1 cellular context compared by ENCODE assay signal in genomic region chr10:33155720-33156638, GRCh38.
A peak's percentile ranks its signal among the peaks of the same experiment; 100 is the strongest.
TF ChIP-seq lines count a peak whose summit lies in the region.

No MANE protein-coding gene starts in this region.

TF ChIP-seq in HepG2, 621 proteins besides CTCF, POLR2A, EP300 and RAD21 (continued from another document and continues in another):
- TF ChIP-seq GLMP (CRISPR knock-in tag; IDR thresholded peaks at IDR 0.05; ENCODE audit: borderline replicate concordance) (no peak), ZC3H4 (CRISPR knock-in tag; IDR thresholded peaks at IDR 0.05; ENCODE audit: borderline replicate concordance) (no peak), KIAA2018 (CRISPR knock-in tag; IDR thresholded peaks at IDR 0.05; ENCODE audit: borderline replicate concordance) (no peak), NCOR1 (IDR thresholded peaks at IDR 0.05; ENCODE audit: borderline replicate concordance, low read length) (peak; percentile 89; the same call in 1 of the 2 replicates), ZNF253 (CRISPR knock-in tag; IDR thresholded peaks at IDR 0.05; ENCODE audit: borderline replicate concordance) (no peak), ZNF572 (CRISPR knock-in tag; IDR thresholded peaks at IDR 0.05) (no peak), ZMYM4 (CRISPR knock-in tag; IDR thresholded peaks at IDR 0.05) (peak; percentile 88), ATM (IDR thresholded peaks at IDR 0.05; ENCODE audit: borderline replicate concordance) (no peak), STAT6 (CRISPR knock-in tag; IDR thresholded peaks at IDR 0.05; ENCODE audit: borderline replicate concordance) (peak; percentile 87), ZGPAT (CRISPR knock-in tag; IDR thresholded peaks at IDR 0.05) (peak; percentile 99), ZNF142 (CRISPR knock-in tag; IDR thresholded peaks at IDR 0.05) (no peak), ZBTB7A (CRISPR knock-in tag; IDR thresholded peaks at IDR 0.05) (no peak), ZNF136 (CRISPR knock-in tag; IDR thresholded peaks at IDR 0.05; ENCODE audit: low read depth) (peak; percentile 52; the same call in 1 of the 2 replicates), HOXA7 (CRISPR knock-in tag; IDR thresholded peaks at IDR 0.05) (no peak), ZBTB20 (CRISPR knock-in tag; IDR thresholded peaks at IDR 0.05; ENCODE audit: borderline replicate concordance, low read depth) (peak; percentile 76; the same call in 1 of the 2 replicates), ZNF549 (CRISPR knock-in tag; IDR thresholded peaks at IDR 0.05) (no peak), HOMEZ (CRISPR knock-in tag; IDR thresholded peaks at IDR 0.05; ENCODE audit: low read depth) (peak; percentile 95; the same call in 1 of the 2 replicates), SIX1 (CRISPR knock-in tag; IDR thresholded peaks at IDR 0.05; ENCODE audit: borderline replicate concordance) (peak; percentile 85; the same call in 1 of the 2 replicates), GABPA (IDR thresholded peaks at IDR 0.05; ENCODE audit: low read depth, low read length) (no peak), GABPA (CRISPR knock-in tag; IDR thresholded peaks at IDR 0.05; ENCODE audit: low read depth) (peak; percentile 46; the same call in 1 of the 2 replicates), NFE2 (CRISPR knock-in tag; IDR thresholded peaks at IDR 0.05) (no peak), SP1 (IDR thresholded peaks at IDR 0.05) (no peak), SP1 (CRISPR knock-in tag; IDR thresholded peaks at IDR 0.05) (no peak), MEIS1 (CRISPR knock-in tag; IDR thresholded peaks at IDR 0.05; ENCODE audit: borderline replicate concordance) (peak; percentile 66; the same call in 1 of the 2 replicates), USF2 (IDR thresholded peaks at IDR 0.05; ENCODE audit: low read depth, low read length) (no peak; the same call in 1 of the 2 replicates), USF2 (CRISPR knock-in tag; IDR thresholded peaks at IDR 0.05; ENCODE audit: borderline replicate concordance) (no peak), ZNF33B (CRISPR knock-in tag; IDR thresholded peaks at IDR 0.05) (no peak)
